Comparison of ENCODE assay signal across 14 cellular contexts in genomic region chr20:50107086-50107645, GRCh38. TPM values are rescaled to one million over a fixed set of nuclear protein-coding genes. Genes with fewer than 3 reads are reported as not detected.
DNase-seq lines count a peak whose midpoint lies in the region; ATAC-seq and TF ChIP-seq lines count a peak whose summit lies in the region.
"Had no signal": no experiment of that assay in that cellular context is flagged by ENCODE, and none has a peak within 500 bp of the region (broad histone marks: within the 10 kb centered on the region; RNA-seq: fewer than 3 reads in every experiment).

No MANE protein-coding gene starts in this region.

- H3K27ac ChIP-seq in Panc1 (ENCODE audit: low read length) = peak overlapping the region; percentile 53
- peak overlapping the region; percentile 61 to 100 (median 96) for H3K27ac ChIP-seq in esophagus muscularis mucosa (replicated peaks in 1 of 4)
- no peak overlapping the region for H3K27ac ChIP-seq in ovary
- H3K27ac ChIP-seq: brain microvascular endothelial cell, parathyroid adenoma, vagina had no signal

- TF ChIP-seq EP300 in esophagus muscularis mucosa (IDR thresholded peaks at IDR 0.05) = no peak
- no peak for TF ChIP-seq EP300 in ovary (IDR thresholded peaks at IDR 0.05)

- no peak overlapping the region for H3K9ac ChIP-seq in skeletal muscle satellite cell (ENCODE audit: low read depth, low read length)
- H3K9ac ChIP-seq: parathyroid adenoma had no signal

- intact Hi-C loops in Panc1 (cut with micrococcal nuclease; ENCODE audit: unreplicated experiment) = no loop called here
- intact Hi-C loops in esophagus muscularis mucosa (cut with DNase I) = no loop called here
- intact Hi-C loops in ovary (cut with DNase I) = no loop called here

- POLR2A ChIA-PET in Panc1 (lab: Charles Lee) = no interaction called here

- WGBS in esophagus muscularis mucosa = 70% methylated on average over 6 of the region's 6 CpGs
- 83 to 84% (median 83%) methylated on average over 6 of the region's 6 CpGs for WGBS in ovary, 3 donors

- H3K36me3 ChIP-seq in Panc1 (ENCODE audit: control insufficient read depth, insufficient read depth, low read length) (no peaks in the 10 kb centered on the region; the same call in 1 of the 2 replicates), esophagus muscularis mucosa (no peaks in the 10 kb centered on the region), skeletal muscle satellite cell (ENCODE audit: insufficient read depth, low read length) (peaks cover 17% of the 10 kb centered on the region), ovary (no peaks in the 10 kb centered on the region)
- H3K36me3 ChIP-seq: brain microvascular endothelial cell, vagina had no signal

- in situ Hi-C loops in Panc1 (cut with HindIII; ENCODE audit: low pct_unique_long_range_greater_than_20kb, low sequenced_read_pairs) = no loop called here

- CTCF ChIA-PET in Panc1 (lab: Charles Lee) = no interaction called here

- H3K4me2 ChIP-seq in skeletal muscle satellite cell (ENCODE audit: low read length) = peak overlapping the region; percentile 11

- no TSS peak for BruUV-seq in Panc1 (replicated peaks; lab: Mats Ljungman, UMichigan)

- DNase-seq in EH (ENCODE audit: low read depth) (peak; percentile 30), Panc1 (ENCODE audit: low read depth, low spot score) (no peak), esophagus muscularis mucosa (ENCODE audit: extremely low spot score) (no peak), AG08395 (ENCODE audit: low spot score) (no peak), NOMO-1 (lab: John Stamatoyannopoulos, UW; ENCODE audit: unreplicated experiment in 2 of 2) (no peak), ovary (no peak)
- DNase-seq: activated CD4-positive, CD25-positive, alpha-beta regulatory T cell treated with anti-CD3 and anti-CD28 coated beads, Interleukin-2, amount 50 U/mL, for 72 hours; brain microvascular endothelial cell; NCI-H1436 treated with DMSO at 0.1 percent for 48 hours; NCI-H524; stimulated activated CD4-positive, alpha-beta T cell treated with anti-CD3 and anti-CD28 coated beads, Interleukin-1b, Interleukin-23, amount 100 ng/mL, for 48 hours had no signal

- H3K27me3 ChIP-seq in Panc1 (ENCODE audit: control insufficient read depth, insufficient read depth, low read length) (no peaks in the 10 kb centered on the region), esophagus muscularis mucosa (no peaks in the 10 kb centered on the region), skeletal muscle satellite cell (ENCODE audit: control insufficient read depth, insufficient read depth, low read length) (no peaks in the 10 kb centered on the region), ovary (no peaks in the 10 kb centered on the region)
- H3K27me3 ChIP-seq: brain microvascular endothelial cell, vagina had no signal

- H3K9me3 ChIP-seq in Panc1 (ENCODE audit: control insufficient read depth, insufficient read depth, low read depth, low read length) = no peaks in the 10 kb centered on the region
- H3K9me3 ChIP-seq in esophagus muscularis mucosa = no peaks in the 10 kb centered on the region
- H3K9me3 ChIP-seq in skeletal muscle satellite cell (replicated peaks; ENCODE audit: low read length) = no peaks in the 10 kb centered on the region
- no peaks in the 10 kb centered on the region for H3K9me3 ChIP-seq in ovary
- H3K9me3 ChIP-seq: vagina had no signal

- H3K4me3 ChIP-seq in Panc1 (ENCODE audit: low read depth in 2 of 2, low read length in 2 of 2) = no peak overlapping the region
- no peak overlapping the region for H3K4me3 ChIP-seq in esophagus muscularis mucosa
- H3K4me3 ChIP-seq in skeletal muscle satellite cell (ENCODE audit: low read length) = no peak overlapping the region
- H3K4me3 ChIP-seq in ovary = no peak overlapping the region
- H3K4me3 ChIP-seq: vagina had no signal

- H3K4me1 ChIP-seq in Panc1 (ENCODE audit: control insufficient read depth, insufficient read depth, low read length) (peaks cover 76% of the 10 kb centered on the region), esophagus muscularis mucosa (peaks cover 64 to 99% (median 97%) of the 10 kb centered on the region in 4 donors), skeletal muscle satellite cell (ENCODE audit: control insufficient read depth, insufficient read depth, low read length) (peaks cover 59% of the 10 kb centered on the region), ovary (ENCODE audit: insufficient read depth) (peaks cover 8% of the 10 kb centered on the region)

- TF ChIP-seq CTCF in Panc1 (IDR thresholded peaks at IDR 0.05) = no peak
- TF ChIP-seq CTCF in esophagus muscularis mucosa (IDR thresholded peaks at IDR 0.05) = no peak
- TF ChIP-seq CTCF in ovary (IDR thresholded peaks at IDR 0.05) = no peak

- TF ChIP-seq POLR2A in esophagus muscularis mucosa (IDR thresholded peaks at IDR 0.05; ENCODE audit: low read depth) = no peak
- no peak for TF ChIP-seq POLR2A in ovary (IDR thresholded peaks at IDR 0.05)

- ATAC-seq in Panc1 = no peak

RNA-seq across cellular contexts. Expression of gene UBE2V1, which starts 5.8 kb away (rescaled TPM):
- total RNA-seq in Panc1 (2021; ENCODE audit: unreplicated experiment) (115 TPM), esophagus muscularis mucosa (100 to 1,000 TPM in 1 of 4 donors, 10 to 100 TPM in 3; 66.8 to 104 (median 78.3) TPM), ovary (10 to 100 TPM; 51.0 to 90.3 (median 77.2) TPM)
- 54.8 TPM for polyA plus RNA-seq in Panc1 (2012; ENCODE audit: insufficient read length)
- 72.8 and 83.9 TPM in 2 replicates for total RNA-seq in skeletal muscle satellite cell (2012; rRNA removed)
- 100 to 1,000 TPM in 1 of 2 donors, 10 to 100 TPM in 1; 43.6 to 189 TPM for polyA plus RNA-seq in ovary

RNA-seq across cellular contexts. Expression of gene PEDS1, which starts 46.4 kb away (rescaled TPM):
- 88.9 TPM for total RNA-seq in Panc1 (2021; ENCODE audit: unreplicated experiment)
- 209 TPM for polyA plus RNA-seq in Panc1 (2012; ENCODE audit: insufficient read length)
- total RNA-seq in esophagus muscularis mucosa = 10 to 100 TPM; 22.2 to 50.3 (median 30.7) TPM
- total RNA-seq in skeletal muscle satellite cell (2012; rRNA removed) = 22.8 and 32.3 TPM in 2 replicates
- total RNA-seq in ovary = 10 to 100 TPM in 6 of 7 donors, 1 to 10 TPM in 1; 7.5 to 18.2 (median 12.6) TPM
- 10 to 100 TPM; 11.6 to 11.7 TPM for polyA plus RNA-seq in ovary

Comparison
In these comparisons a context has a peak if more than half of its experiments do, and no peak if none do; other contexts are left out.
1. H3K27ac ChIP-seq: peak in Panc1 (single experiment) and esophagus muscularis mucosa (4 of 4); none in ovary (0 of 2).